Comparison of ENCODE assay signal across 4 cellular contexts in genomic region chr17:27829888-27830287, GRCh38. TPM values are rescaled to one million over a fixed set of nuclear protein-coding genes. Genes with fewer than 3 reads are reported as not detected.
"Had no signal": no experiment of that assay in that cellular context is flagged by ENCODE, and none has a peak within 500 bp of the region (broad histone marks: within the 10 kb centered on the region; RNA-seq: fewer than 3 reads in every experiment).

No MANE protein-coding gene starts in this region.

RNA-seq across cellular contexts. Expression of gene NOS2, which starts 29.6 kb away (rescaled TPM):
- total RNA-seq: activated CD8-positive, alpha-beta T cell treated with anti-CD3 and anti-CD28 coated beads for 36 hours; activated T-cell treated with anti-CD3 and anti-CD28 coated beads, Interleukin-2, amount 50 U/mL, for 4 hours; fibroblast of villous mesenchyme; smooth muscle cell had no signal
